ENCODE assay signal across 10 cellular contexts in the genomic region with DNA sequence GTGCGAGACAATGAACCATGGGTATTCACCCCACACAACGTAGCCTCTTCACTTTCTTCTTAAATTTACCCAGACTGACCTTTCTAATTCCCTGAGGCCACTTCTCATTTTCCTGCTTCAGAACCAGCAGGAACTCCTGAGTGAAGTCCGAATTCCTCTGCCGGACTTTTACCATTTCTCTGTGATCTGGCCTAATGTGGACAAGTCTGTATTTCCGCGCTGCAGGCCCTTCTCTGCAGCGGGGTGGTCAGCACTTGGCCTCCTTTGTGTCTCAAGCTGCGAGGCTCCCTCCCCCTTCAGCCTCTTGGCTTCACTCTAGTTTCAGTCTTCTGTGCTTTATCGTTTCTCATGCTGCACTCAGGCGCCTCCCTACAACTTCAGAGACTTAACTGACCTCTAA. TPM values are rescaled to one million over a fixed set of nuclear protein-coding genes. Genes with fewer than 3 reads are reported as not detected.
DNase-seq lines count a peak whose midpoint lies in the region; ATAC-seq and TF ChIP-seq lines count a peak whose summit lies in the region.
"Had no signal": no experiment of that assay in that cellular context is flagged by ENCODE, and none has a peak within 500 bp of the region (broad histone marks: within the 10 kb centered on the region; RNA-seq: fewer than 3 reads in every experiment).

No MANE protein-coding gene starts in this region.

- peaks cover 5 to 6% of the 10 kb centered on the region in 2 donors for H3K36me3 Mint-ChIP-seq in naive B cell
- H3K36me3 Mint-ChIP-seq: activated naive CD8-positive, alpha-beta T cell had no signal

- no peak for ATAC-seq in naive B cell (ENCODE audit: low read depth in 2 of 2)
- ATAC-seq in HG03097 (IDR thresholded peaks at IDR 0.05; ENCODE audit: low FRiP score, unreplicated experiment) = no peak
- no peak for ATAC-seq in esophagus mucosa

- peak overlapping the region; percentile 1 to 81 (median 48) for H3K4me3 Mint-ChIP-seq in naive B cell
- H3K4me3 Mint-ChIP-seq: activated naive CD8-positive, alpha-beta T cell had no signal

- peaks cover 0 to 19% (median 6%) of the 10 kb centered on the region in 7 donors for H3K9me3 Mint-ChIP-seq in naive B cell

- no peaks in the 10 kb centered on the region for H3K79me2 ChIP-seq in KMS-11 (ENCODE audit: insufficient read depth, low read depth)

- peak overlapping the region; percentile 67 to 92 (median 82) for H3K27ac Mint-ChIP-seq in naive B cell
- H3K27ac Mint-ChIP-seq: activated naive CD8-positive, alpha-beta T cell had no signal

- peaks cover 18 to 32% (median 29%) of the 10 kb centered on the region in 3 donors for H3K4me1 Mint-ChIP-seq in naive B cell

- peak; percentile 7 for DNase-seq in ELF-1 (ENCODE audit: low read depth, low spot score)
- peak; percentile 13 to 51 for DNase-seq in cardiac fibroblast (ENCODE audit: low read depth in 2 of 2)
- no peak for DNase-seq in naive B cell
- no peak for DNase-seq in pons (ENCODE audit: low spot score)
- no peak for DNase-seq in kidney glomerular epithelial cell (lab: John Stamatoyannopoulos, UW)
- DNase-seq: foreskin keratinocyte had no signal

- H3K4me2 ChIP-seq in KMS-11 = peak overlapping the region; percentile 95

- H2AFZ ChIP-seq in KMS-11 (ENCODE audit: low read depth) = peak overlapping the region; percentile 67

- no peaks in the 10 kb centered on the region for H3K27me3 ChIP-seq in KMS-11 (ENCODE audit: insufficient read depth, low read depth)
- H3K27me3 ChIP-seq: foreskin keratinocyte had no signal

- H3K36me3 ChIP-seq in KMS-11 (ENCODE audit: insufficient read depth) = no peaks in the 10 kb centered on the region

- TF ChIP-seq CTCF in KMS-11 (conservative IDR thresholded peaks at IDR 0.05; ENCODE audit: low read depth, low read length) = no peak
- TF ChIP-seq CTCF in cardiac fibroblast (IDR thresholded peaks at IDR 0.05; ENCODE audit: low read depth, low read length) = no peak

- peaks cover 0 to 5% (median under 1%) of the 10 kb centered on the region in 3 donors for H3K27me3 Mint-ChIP-seq in naive B cell
- H3K27me3 Mint-ChIP-seq: activated naive CD8-positive, alpha-beta T cell had no signal

- H3K4me1 ChIP-seq in KMS-11 (ENCODE audit: low read depth, poor library complexity, severe bottlenecking) = peaks cover 40% of the 10 kb centered on the region

- peak overlapping the region; percentile 86 for H3K27ac ChIP-seq in KMS-11
- H3K27ac ChIP-seq: foreskin keratinocyte had no signal

- peak overlapping the region; percentile 44; the same call in 1 of the 2 replicates for H3K9ac ChIP-seq in KMS-11

- H4K20me1 ChIP-seq in KMS-11 (ENCODE audit: insufficient read depth) = no peaks in the 10 kb centered on the region

- H3K4me3 ChIP-seq in KMS-11 (IDR thresholded peaks at IDR 0.05; ENCODE audit: insufficient read depth, low read depth, low read length) = peak overlapping the region; percentile 54
- no peak overlapping the region for H3K4me3 ChIP-seq in cardiac fibroblast (replicated peaks in 1 of 2; ENCODE audit: low read depth in 2 of 2, low read length in 2 of 2)

RNA-seq across cellular contexts. Expression of gene CTBS, which starts 9.4 kb away (rescaled TPM):
- polyA plus RNA-seq in naive B cell (ENCODE audit: low read depth in 6 of 6) = 10 to 100 TPM; 34.8 to 50.7 (median 40.2) TPM
- total RNA-seq in esophagus mucosa = 11.2 TPM

Comparison
In these comparisons a context has a peak if more than half of its experiments do, and no peak if none do; other contexts are left out.
1. DNase-seq: peak in ELF-1 (single experiment) and cardiac fibroblast (2 of 2); none in naive B cell (single experiment), pons (single experiment) and kidney glomerular epithelial cell (single experiment).